In the genomic region with DNA sequence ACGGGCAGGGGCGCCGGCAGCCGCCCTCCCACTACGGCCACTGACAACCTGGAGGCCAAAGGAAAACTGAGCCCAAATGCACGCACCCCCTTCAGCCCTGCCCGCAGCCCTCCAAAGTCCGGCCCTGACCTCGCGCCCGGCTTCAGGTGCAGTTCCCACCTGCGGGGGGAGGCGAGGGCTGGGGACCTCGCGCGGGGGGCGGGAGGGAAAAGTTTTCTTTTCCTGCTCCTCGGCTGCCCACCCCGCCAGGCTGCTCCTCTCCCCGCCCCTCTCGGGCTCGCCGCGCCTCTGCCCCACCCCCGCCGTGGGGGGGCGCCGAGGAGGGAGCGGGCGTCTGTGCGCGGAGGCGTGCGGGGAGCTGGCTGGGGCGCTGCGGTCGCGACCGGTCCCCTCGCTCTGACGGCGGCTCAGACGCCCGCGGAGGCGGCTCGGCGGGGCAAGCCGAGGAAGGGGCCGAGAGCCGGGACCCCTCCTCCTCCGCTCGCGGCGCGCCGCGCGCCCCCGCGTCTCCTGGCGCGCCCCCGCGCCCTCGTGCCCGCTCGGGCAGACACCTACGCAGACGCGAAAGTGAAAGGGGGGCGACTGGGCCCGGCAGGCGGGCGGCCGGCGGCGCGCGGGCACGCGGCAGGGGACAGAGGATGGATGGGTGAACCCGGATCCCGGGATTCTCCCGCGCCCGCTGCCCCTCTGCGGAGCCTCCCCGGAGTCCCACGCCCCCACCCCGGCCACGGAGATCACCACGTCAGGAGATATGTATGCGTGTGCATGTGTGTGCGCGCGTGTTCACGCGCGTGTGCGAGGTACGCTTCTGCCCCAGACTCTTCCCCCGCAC, we compare ENCODE assay signal across 8 cellular contexts. TPM values are rescaled to one million over a fixed set of nuclear protein-coding genes. Genes with fewer than 3 reads are reported as not detected.
DNase-seq lines count a peak whose midpoint lies in the region; ATAC-seq and TF ChIP-seq lines count a peak whose summit lies in the region.

No MANE protein-coding gene starts in this region.

- H3K4me1 ChIP-seq in RWPE2 (ENCODE audit: insufficient read depth, poor library complexity, severe bottlenecking): no peaks in the 10 kb centered on the region
- no peaks in the 10 kb centered on the region for H3K4me1 ChIP-seq in right cardiac atrium (ENCODE audit: control insufficient read depth, insufficient read depth, low read length)
- peaks cover 18% of the 10 kb centered on the region for H3K4me1 ChIP-seq in psoas muscle
- H3K4me1 ChIP-seq in uterus: no peaks in the 10 kb centered on the region

- H3K9me3 ChIP-seq in RWPE2 (ENCODE audit: severe bottlenecking) (no peaks in the 10 kb centered on the region), right cardiac atrium (ENCODE audit: control insufficient read depth, low read length) (no peaks in the 10 kb centered on the region), psoas muscle (no peaks in the 10 kb centered on the region), uterus (no peaks in the 10 kb centered on the region)

- TF ChIP-seq CTCF in RWPE2 (IDR thresholded peaks at IDR 0.05; ENCODE audit: poor library complexity, severe bottlenecking): peak; percentile 2
- no peak for TF ChIP-seq CTCF in psoas muscle (IDR thresholded peaks at IDR 0.05)
- no peak for TF ChIP-seq CTCF in uterus (IDR thresholded peaks at IDR 0.05)

- TF ChIP-seq POLR2A in uterus (IDR thresholded peaks at IDR 0.05): peak in 1 of 2 donors; percentile 49

- DNase-seq in SKM-1 treated with dmso at 0.1 percent for 144 hours (lab: John Stamatoyannopoulos, UW; ENCODE audit: unreplicated experiment) (peak; percentile 54), SKM-1 (lab: John Stamatoyannopoulos, UW; ENCODE audit: unreplicated experiment) (no peak), RWPE2 (ENCODE audit: low spot score) (no peak), right cardiac atrium (peak; percentile 72 to 91 (median 87)), psoas muscle (peak; percentile 72 to 84), uterus (peak; percentile 57 to 72)
- DNase-seq in activated naive CD8-positive, alpha-beta T cell treated with anti-CD3 and anti-CD28 coated beads, Interleukin-2, amount 50 U/mL, for 16 hours (ENCODE audit: low read depth, low spot score): peak; percentile 52

- intact Hi-C loops in right cardiac atrium (cut with DNase I): loop anchor here in 2 of 4 donors (10.0 kb wide), 2 partner anchors 260 to 390 kb away; no protein-coding TSS in a partner anchor
- intact Hi-C loops in psoas muscle (cut with DNase I): loop anchor here (5.0 to 10.0 kb wide), 4 partner anchors 67 to 383 kb away; no protein-coding TSS in a partner anchor
- intact Hi-C loops in uterus (cut with DNase I; ENCODE audit: low total_unique reads): no loop called here

- WGBS in right cardiac atrium: under 1% methylated on average over 103 of the region's 103 CpGs
- 0 to 1% (median 0%) methylated on average over 44 to 103 of the region's 103 CpGs for WGBS in psoas muscle, 3 donors

- no peak overlapping the region for H3K27ac ChIP-seq in RWPE2 (ENCODE audit: poor library complexity, severe bottlenecking)
- H3K27ac ChIP-seq in right cardiac atrium (ENCODE audit: low read length): peak overlapping the region; percentile 73
- peak overlapping the region; percentile 95 for H3K27ac ChIP-seq in psoas muscle
- H3K27ac ChIP-seq in uterus: peak overlapping the region; percentile 92 to 96

- H3K36me3 ChIP-seq in RWPE2 (ENCODE audit: low read depth): no peaks in the 10 kb centered on the region
- no peaks in the 10 kb centered on the region for H3K36me3 ChIP-seq in psoas muscle (ENCODE audit: insufficient read depth in 1 of 2, low read depth in 1 of 2)
- H3K36me3 ChIP-seq in uterus: no peaks in the 10 kb centered on the region

- H3K27me3 ChIP-seq in RWPE2 (ENCODE audit: insufficient read depth, poor library complexity, severe bottlenecking) (peaks cover 58% of the 10 kb centered on the region), right cardiac atrium (ENCODE audit: control insufficient read depth, insufficient read depth) (no peaks in the 10 kb centered on the region), psoas muscle (ENCODE audit: insufficient read depth in 3 of 3, low read length in 2 of 3) (no peaks in the 10 kb centered on the region), uterus (no peaks in the 10 kb centered on the region)

- ATAC-seq in RWPE2 (ENCODE audit: low read depth) (no peak), right cardiac atrium (peak; percentile 35 to 40), psoas muscle (peak; percentile 47 to 58 (median 52)), HG02981 (IDR thresholded peaks at IDR 0.05; ENCODE audit: unreplicated experiment) (no peak)

- H3K4me3 ChIP-seq in RWPE2 (ENCODE audit: severe bottlenecking): peak overlapping the region; percentile 48
- H3K4me3 ChIP-seq in right cardiac atrium (ENCODE audit: low read length): peak overlapping the region; percentile 71
- peak overlapping the region; percentile 88 for H3K4me3 ChIP-seq in psoas muscle
- peak overlapping the region; percentile 92 to 93 for H3K4me3 ChIP-seq in uterus

RNA-seq across cellular contexts. Expression of gene NR3C2, which starts 3.1 kb away (rescaled TPM):
- 10 to 100 TPM; 19.8 to 27.9 (median 25.1) TPM for total RNA-seq in right cardiac atrium
- polyA plus RNA-seq in right cardiac atrium: 5.9 TPM
- total RNA-seq in psoas muscle: 10 to 100 TPM in 2 of 4 donors, 1 to 10 TPM in 2; 7.5 to 17.9 (median 13.1) TPM
- polyA plus RNA-seq in psoas muscle: 1 to 10 TPM in 2 of 3 donors, under 1 TPM in 1; 0.70 to 3.6 (median 1.3) TPM
- total RNA-seq in uterus: 10 to 100 TPM in 3 of 4 donors, 1 to 10 TPM in 1; 10.0 to 46.7 (median 12.5) TPM

Comparison
In these comparisons a context has a peak if more than half of its experiments do, and no peak if none do; other contexts are left out.
1. DNase-seq: peak in SKM-1 treated with dmso at 0.1 percent for 144 hours (single experiment), activated naive CD8-positive, alpha-beta T cell treated with anti-CD3 and anti-CD28 coated beads, Interleukin-2, amount 50 U/mL, for 16 hours (single experiment), right cardiac atrium (3 of 3), psoas muscle (2 of 2) and uterus (2 of 2); none in SKM-1 (single experiment) and RWPE2 (single experiment).
2. ATAC-seq: peak in right cardiac atrium (2 of 2) and psoas muscle (4 of 4); none in RWPE2 (single experiment) and HG02981 (single experiment).
3. Peak in every context shown above with its lines, with median percentiles within 50 percentile points of each other: H3K4me3 ChIP-seq.